Comparison of ENCODE assay signal across 8 cellular contexts in the genomic region with DNA sequence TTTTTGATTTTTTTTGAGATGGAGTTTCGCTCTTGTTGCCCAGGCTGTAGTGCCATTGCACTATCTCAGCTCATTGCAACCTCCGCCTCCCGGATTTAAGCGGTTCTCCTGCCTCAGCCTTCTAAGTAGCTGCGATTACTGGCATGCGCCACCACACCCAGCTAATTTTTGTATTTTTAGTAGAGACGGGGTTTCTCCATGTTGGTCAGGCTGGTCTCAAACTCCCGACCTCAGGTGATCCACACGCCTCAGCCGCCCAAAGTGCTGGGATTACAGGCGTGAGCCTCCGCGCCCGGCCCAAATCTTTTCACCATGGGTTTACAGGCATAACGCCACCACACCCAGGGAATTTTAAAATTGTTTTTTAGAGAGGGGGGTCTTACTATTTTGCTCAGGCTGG. TPM values are rescaled to one million over a fixed set of nuclear protein-coding genes. Genes with fewer than 3 reads are reported as not detected.
DNase-seq lines count a peak whose midpoint lies in the region; ATAC-seq, FAIRE-seq and TF ChIP-seq lines count a peak whose summit lies in the region.
"Not testable (repeated sequence)": the region's sequence is repeated elsewhere in the genome, so short reads cannot be mapped to it uniquely, and the experiment has no call there.

No MANE protein-coding gene starts in this region.

- ATAC-seq in HepG2, result not testable (repeated sequence)

- H3K9me3 ChIP-seq in HUES6 (ENCODE audit: control insufficient read depth, insufficient read depth, low read depth, low read length); H1 (ENCODE audit: insufficient read depth in 2 of 2, low read depth in 1 of 2, low read length in 1 of 2); HepG2 (ENCODE audit: low read length); trophoblast cell (ENCODE audit: insufficient read depth, low read depth, low read length): not testable (repeated sequence)

- H2BK120ac ChIP-seq in H1 (replicated peaks; ENCODE audit: low read depth, low read length); trophoblast cell (ENCODE audit: insufficient read depth, low read length, poor library complexity): not testable (repeated sequence)

- not testable (repeated sequence) for H4K8ac ChIP-seq in H1 (ENCODE audit: extremely low read depth, insufficient read depth, low read length); trophoblast cell (ENCODE audit: low read depth, low read length)

- not testable (repeated sequence) for H3K14ac ChIP-seq in H1 (ENCODE audit: insufficient read length); trophoblast cell (ENCODE audit: low read length)

- H3K56ac ChIP-seq in H1 (replicated peaks; ENCODE audit: insufficient read length, low read depth, low read length), result not testable (repeated sequence)

- CTCF ChIA-PET in activated naive CD4-positive, alpha-beta T cell treated with anti-CD3 and anti-CD28 coated beads, Interleukin-2, amount 10 ng/mL, durations not matched to agents 7 days and 5 days (lab: Charles Lee), result interaction anchor here (1.1 kb wide), 1 partner anchor 18 kb away, joined by 3 read pairs; no protein-coding TSS in a partner anchor
- CTCF ChIA-PET in H1 (lab: Charles Lee; ENCODE audit: partially characterized antibody), result interaction anchor here (1.2 to 1.6 kb wide), 3 partner anchors 12 to 19 kb away, joined by 3 to 5 read pairs (median 5); no protein-coding TSS in a partner anchor
- CTCF ChIA-PET in HepG2 (lab: Yijun Ruan, JAX; ENCODE audit: low intra/inter-chr PET ratio, low total read pairs), result not testable (repeated sequence)

- not testable (repeated sequence) for H3K79me1 ChIP-seq in H1 (ENCODE audit: low read depth, low read length); trophoblast cell (ENCODE audit: low read length)

- not testable (repeated sequence) for H4K5ac ChIP-seq in H1 (ENCODE audit: insufficient read length, low read depth, low read length)

- H3K4me3 ChIP-seq in HUES6 (ENCODE audit: low read depth, low read length) (peak overlapping the region; percentile 51; the same call in 1 of the 2 replicates), H1 (ENCODE audit: extremely low read depth in 1 of 4, insufficient read depth in 2 of 4, low read depth in 3 of 4, low read length in 4 of 4) (peak overlapping the region in 1 of 4 experiments; percentile 59; a peak in 2 of 8 replicates)
- not testable (repeated sequence) for H3K4me3 ChIP-seq in HepG2 (replicated peaks in 1 of 3; ENCODE audit: insufficient read depth in 1 of 3, low read depth in 2 of 3, low read length in 3 of 3); trophoblast cell (ENCODE audit: low read depth, low read length)

- TF ChIP-seq RAD21 in H1 (IDR thresholded peaks at IDR 0.05 in 1 of 2, conservative IDR thresholded peaks at IDR 0.05 in 1 of 2; ENCODE audit: low read depth in 2 of 2, low read length in 2 of 2); HepG2 (CRISPR knock-in tag; IDR thresholded peaks at IDR 0.05): not testable (repeated sequence)

- not testable (repeated sequence) for H4K91ac ChIP-seq in H1 (replicated peaks; ENCODE audit: insufficient read length, low read length); trophoblast cell (ENCODE audit: low read depth, low read length)

- TF ChIP-seq CTCF in C4-2B (conservative IDR thresholded peaks at IDR 0.05); H1 (IDR thresholded peaks at IDR 0.05; ENCODE audit: control extremely low read depth in 1 of 3, insufficient read depth in 1 of 3, low read depth in 1 of 3, low read length in 3 of 3); HepG2 (CRISPR knock-in tag; IDR thresholded peaks at IDR 0.05); type B pancreatic cell (conservative IDR thresholded peaks at IDR 0.05): not testable (repeated sequence)

- peaks cover 12% of the 10 kb centered on the region for H3K4me1 ChIP-seq in HUES6 (ENCODE audit: control insufficient read depth, insufficient read depth, low read length)
- H3K4me1 ChIP-seq in H1 (replicated peaks in 1 of 4; ENCODE audit: control insufficient read depth in 3 of 4, insufficient read depth in 4 of 4, low read length in 3 of 4); trophoblast cell (ENCODE audit: control insufficient read depth in 1 of 2, insufficient read depth in 2 of 2, low read length in 2 of 2): not testable (repeated sequence)
- H3K4me1 ChIP-seq in HepG2 (ENCODE audit: insufficient read depth, low read length), result peaks cover 23% of the 10 kb centered on the region

- in situ Hi-C loops in HepG2 (cut with HindIII; ENCODE audit: extremely low pct_ligation_motif_present, low pct_unique_long_range_greater_than_20kb), result not testable (repeated sequence)

- not testable (repeated sequence) for H2BK5ac ChIP-seq in H1 (ENCODE audit: low read depth, low read length); trophoblast cell (ENCODE audit: low read depth, low read length, poor library complexity)

- H3K36me3 ChIP-seq in HUES6 (ENCODE audit: control insufficient read depth, insufficient read depth, low read length), result peaks cover 54% of the 10 kb centered on the region
- peaks cover 9 to 38% (median 19%) of the 10 kb centered on the region in 4 experiments for H3K36me3 ChIP-seq in H1 (ENCODE audit: control insufficient read depth in 2 of 4, insufficient read depth in 4 of 4, low read length in 3 of 4)
- peaks cover 4 to 27% of the 10 kb centered on the region in 2 experiments; a peak in 4 of 5 replicates for H3K36me3 ChIP-seq in HepG2 (replicated peaks in 1 of 2; ENCODE audit: control insufficient read depth in 1 of 2, insufficient read depth in 2 of 2, low read length in 2 of 2)
- peaks cover 13 to 14% of the 10 kb centered on the region in 2 experiments for H3K36me3 ChIP-seq in trophoblast cell (ENCODE audit: control insufficient read depth in 1 of 2, insufficient read depth in 2 of 2, low read length in 2 of 2)

- not testable (repeated sequence) for H3K27me3 Mint-ChIP-seq in T-helper 1 cell treated with Interleukin-12 subunit alpha and Interleukin-12 subunit beta and Interleukin-4 antibody, amounts not matched to agents 30 μg/mL and 1 μg/mL, for 36 hours (ENCODE audit: low read depth); activated naive CD4-positive, alpha-beta T cell treated with anti-CD3 and anti-CD28 coated beads, Interleukin-2, amount 10 ng/mL, durations not matched to agents 7 days and 5 days; type B pancreatic cell

- not testable (repeated sequence) for H3K23me2 ChIP-seq in H1 (ENCODE audit: low read depth, low read length)

- intact Hi-C loops in HepG2 (cut with micrococcal nuclease; ENCODE audit: unreplicated experiment), result loop anchor here (10.0 kb wide), 1 partner anchor 46 kb away; no protein-coding TSS in a partner anchor

- not testable (repeated sequence) for H4K20me1 ChIP-seq in H1 (replicated peaks in 1 of 2; ENCODE audit: control insufficient read depth in 1 of 2, insufficient read depth in 2 of 2, low read length in 2 of 2); HepG2 (ENCODE audit: insufficient read depth, low read length)

- not testable (repeated sequence) for TF ChIP-seq POLR2A in H1 (IDR thresholded peaks at IDR 0.05; ENCODE audit: control extremely low read depth in 1 of 2, low read depth in 2 of 2, low read length in 2 of 2); HepG2 (IDR thresholded peaks at IDR 0.05; ENCODE audit: insufficient read depth in 1 of 2, low read depth in 2 of 2, low read length in 2 of 2)

- peak overlapping the region; percentile 23; the same call in 1 of the 2 replicates for H3K27ac ChIP-seq in C4-2B
- 0 out of 2 replicates have a peak overlapping the region, but pooled peaks have one; percentile 8 for H3K27ac ChIP-seq in HUES6 (ENCODE audit: low read depth, low read length)
- H3K27ac ChIP-seq in H1 (ENCODE audit: low read depth, low read length); trophoblast cell (ENCODE audit: low read depth, low read length): not testable (repeated sequence)
- H3K27ac ChIP-seq in HepG2 (ENCODE audit: extremely low read length, insufficient read depth, low read length), result peak overlapping the region; percentile 23

- POLR2A ChIA-PET in H1 (lab: Charles Lee; ENCODE audit: partially characterized antibody) (interaction anchor here (1.1 to 3.1 kb wide), 6 partner anchors 9 to 618 kb away, joined by 3 to 12 read pairs (median 11); a partner anchor contains a TSS), HepG2 (lab: Yijun Ruan, JAX) (interaction anchor here (0.7 to 2.1 kb wide), 10 partner anchors 9 to 177 kb away, joined by 3 to 17 read pairs (median 4); a partner anchor contains a TSS)

- BruUV-seq in HepG2 (replicated peaks; lab: Mats Ljungman, UMichigan), result not testable (repeated sequence)

- not testable (repeated sequence) for H3K9ac ChIP-seq in HUES6 (ENCODE audit: low read length); H1 (replicated peaks in 1 of 4; ENCODE audit: extremely low read depth in 1 of 4, low read depth in 3 of 4, low read length in 3 of 4); HepG2 (ENCODE audit: insufficient read depth, low read depth, low read length); trophoblast cell (ENCODE audit: low read length)

- peaks cover 19% of the 10 kb centered on the region for H3K4me1 Mint-ChIP-seq in T-helper 1 cell treated with Interleukin-12 subunit alpha and Interleukin-12 subunit beta and Interleukin-4 antibody, amounts not matched to agents 30 μg/mL and 1 μg/mL, for 36 hours (ENCODE audit: low read depth)
- H3K4me1 Mint-ChIP-seq in activated naive CD4-positive, alpha-beta T cell treated with anti-CD3 and anti-CD28 coated beads, Interleukin-2, amount 10 ng/mL, durations not matched to agents 7 days and 5 days, result peaks cover 33% of the 10 kb centered on the region
- peaks cover 16% of the 10 kb centered on the region for H3K4me1 Mint-ChIP-seq in type B pancreatic cell (ENCODE audit: unreplicated experiment)

- H3K4ac ChIP-seq in H1 (replicated peaks; ENCODE audit: insufficient read length, low read depth, low read length); trophoblast cell (ENCODE audit: low read depth, low read length): not testable (repeated sequence)

- H3K27ac Mint-ChIP-seq in T-helper 1 cell treated with Interleukin-12 subunit alpha and Interleukin-12 subunit beta and Interleukin-4 antibody, amounts not matched to agents 30 μg/mL and 1 μg/mL, for 36 hours; activated naive CD4-positive, alpha-beta T cell treated with anti-CD3 and anti-CD28 coated beads, Interleukin-2, amount 10 ng/mL, durations not matched to agents 7 days and 5 days; type B pancreatic cell: not testable (repeated sequence)

- not testable (repeated sequence) for DNase-seq in activated naive CD4-positive, alpha-beta T cell treated with anti-CD3 and anti-CD28 coated beads, Interleukin-2, amount 10 ng/mL, durations not matched to agents 7 days and 5 days; H1 (ENCODE audit: low read depth in 1 of 2, low spot score in 2 of 2); HepG2 (ENCODE audit: low spot score); trophoblast cell; type B pancreatic cell (ENCODE audit: extremely low spot score, unreplicated experiment)

- H2AK5ac ChIP-seq in H1 (ENCODE audit: low read depth, low read length); trophoblast cell (ENCODE audit: low read length): not testable (repeated sequence)

- H3K18ac ChIP-seq in H1 (ENCODE audit: extremely low read depth, low read length); trophoblast cell (ENCODE audit: low read length): not testable (repeated sequence)

- peak overlapping the region; percentile 62 for H4K12ac ChIP-seq in trophoblast cell (ENCODE audit: low read depth, low read length)

- H3K23ac ChIP-seq in H1 (ENCODE audit: insufficient read length); trophoblast cell (ENCODE audit: low read length): not testable (repeated sequence)

- H3K4me2 ChIP-seq in H1 (ENCODE audit: insufficient read depth in 1 of 2, low read depth in 2 of 2, low read length in 2 of 2), result peak overlapping the region; percentile 38 to 62; a peak in 1 of 4 replicates
- not testable (repeated sequence) for H3K4me2 ChIP-seq in HepG2 (ENCODE audit: low read depth, low read length); trophoblast cell (ENCODE audit: low read length)

- H3K79me2 ChIP-seq in H1 (ENCODE audit: control insufficient read depth in 1 of 2, insufficient read depth in 2 of 2, low read length in 2 of 2) (peaks cover 0 to 27% of the 10 kb centered on the region in 2 experiments; a peak in 2 of 4 replicates), HepG2 (ENCODE audit: insufficient read depth, low read length) (peaks cover 36% of the 10 kb centered on the region), trophoblast cell (ENCODE audit: control insufficient read depth, insufficient read depth, low read length, poor library complexity) (peaks cover 10% of the 10 kb centered on the region)

- WGBS in H1 (ENCODE audit: extremely low coverage in 1 of 2, insufficient coverage in 1 of 2, insufficient read length in 1 of 2, insufficient replicate concordance in 2 of 2, low coverage in 1 of 2, low lambda C conversion rate in 2 of 2, missing lambda C conversion rate in 1 of 2), 2 experiments, result 88% methylated on average over 15 of the region's 15 CpGs; no CpG with 5 or more reads in 1 of the 2 experiments
- WGBS in HepG2 (ENCODE audit: low lambda C conversion rate), result 98% methylated on average over 15 of the region's 15 CpGs
- no CpG with 5 or more reads among the region's 15 CpGs for WGBS in trophoblast cell (ENCODE audit: extremely low coverage, insufficient coverage, insufficient read length)

- H2BK15ac ChIP-seq in H1 (ENCODE audit: low read length), result not testable (repeated sequence)

- peak overlapping the region; percentile 51 for H3K4me3 Mint-ChIP-seq in T-helper 1 cell treated with Interleukin-12 subunit alpha and Interleukin-12 subunit beta and Interleukin-4 antibody, amounts not matched to agents 30 μg/mL and 1 μg/mL, for 36 hours
- peak overlapping the region; percentile 33 for H3K4me3 Mint-ChIP-seq in activated naive CD4-positive, alpha-beta T cell treated with anti-CD3 and anti-CD28 coated beads, Interleukin-2, amount 10 ng/mL, durations not matched to agents 7 days and 5 days
- peak overlapping the region; percentile 57 for H3K4me3 Mint-ChIP-seq in type B pancreatic cell

- not testable (repeated sequence) for TF ChIP-seq EP300 in H1 (IDR thresholded peaks at IDR 0.05; ENCODE audit: borderline replicate concordance in 1 of 2, low read depth in 2 of 2, low read length in 2 of 2); HepG2 (IDR thresholded peaks at IDR 0.05; ENCODE audit: low read depth in 2 of 2, low read length in 2 of 2); HepG2 (CRISPR knock-in tag; IDR thresholded peaks at IDR 0.05; ENCODE audit: borderline replicate concordance)

- not testable (repeated sequence) for H3K9me3 Mint-ChIP-seq in T-helper 1 cell treated with Interleukin-12 subunit alpha and Interleukin-12 subunit beta and Interleukin-4 antibody, amounts not matched to agents 30 μg/mL and 1 μg/mL, for 36 hours; activated naive CD4-positive, alpha-beta T cell treated with anti-CD3 and anti-CD28 coated beads, Interleukin-2, amount 10 ng/mL, durations not matched to agents 7 days and 5 days; type B pancreatic cell

- not testable (repeated sequence) for H2BK20ac ChIP-seq in H1 (ENCODE audit: low read length)

- H3K36me3 Mint-ChIP-seq in T-helper 1 cell treated with Interleukin-12 subunit alpha and Interleukin-12 subunit beta and Interleukin-4 antibody, amounts not matched to agents 30 μg/mL and 1 μg/mL, for 36 hours (ENCODE audit: low read depth), result peaks cover 27% of the 10 kb centered on the region
- peaks cover 42% of the 10 kb centered on the region for H3K36me3 Mint-ChIP-seq in activated naive CD4-positive, alpha-beta T cell treated with anti-CD3 and anti-CD28 coated beads, Interleukin-2, amount 10 ng/mL, durations not matched to agents 7 days and 5 days
- peaks cover 28% of the 10 kb centered on the region for H3K36me3 Mint-ChIP-seq in type B pancreatic cell

- not testable (repeated sequence) for H3K27me3 ChIP-seq in HUES6 (ENCODE audit: control insufficient read depth, insufficient read depth, low read length); H1 (replicated peaks in 1 of 4; ENCODE audit: control insufficient read depth in 3 of 4, extremely low read depth in 1 of 4, insufficient read depth in 3 of 4, low read length in 3 of 4); HepG2 (ENCODE audit: control insufficient read depth in 1 of 2, insufficient read depth in 2 of 2, low read length in 2 of 2); trophoblast cell (ENCODE audit: insufficient read depth, low read length)

- H2AFZ ChIP-seq in H1 (ENCODE audit: low read length); HepG2 (ENCODE audit: low read length); trophoblast cell (ENCODE audit: insufficient read depth, low read length, poor library complexity): not testable (repeated sequence)

- not testable (repeated sequence) for H2BK12ac ChIP-seq in H1 (ENCODE audit: low read depth, low read length); trophoblast cell (ENCODE audit: low read length)

- not testable (repeated sequence) for FAIRE-seq in H1 (lab: Jason Lieb, UNC); HepG2 (lab: Jason Lieb, UNC)

RNA-seq across cellular contexts. Expression of a gene that starts 0.9 kb away (rescaled TPM):
- total RNA-seq in H1 (2021; fragmentation: NEBNext Ultra II Directional; extraction: Animal tissue kit (Norgen Biotek cat#: 25700)), result 26.6 and 29.0 TPM in 2 replicates
- polyA plus RNA-seq in H1 (2011; rRNA removed) (5.6 and 8.3 TPM in 2 replicates), HepG2 (2011; rRNA removed) (5.7 and 6.6 TPM in 2 replicates)
- polyA plus RNA-seq in H1 (2011; cell fraction: cytosol; rRNA removed), result 10.1 TPM
- polyA plus RNA-seq in H1 (2011; cell fraction: nucleus; rRNA removed), result 3.0 TPM
- polyA plus RNA-seq in H1 (2012, experiment 1 of 2), result 5.3 to 10.9 TPM (median 6.2 TPM) in 4 replicates
- polyA plus RNA-seq in H1 (2012, experiment 2 of 2), result 1.3 TPM
- 20.4 TPM for polyA plus RNA-seq in H1 (2013, experiment 1 of 2)
- 19.5 TPM for polyA plus RNA-seq in H1 (2013, experiment 2 of 2)
- polyA minus RNA-seq in H1 (2011; rRNA and poly(A)+ RNA removed), result 7.3 and 9.1 TPM in 2 replicates
- 11.1 TPM for polyA minus RNA-seq in H1 (2011; cell fraction: cytosol; rRNA and poly(A)+ RNA removed)
- 11.0 TPM for polyA minus RNA-seq in H1 (2011; cell fraction: nucleus; rRNA and poly(A)+ RNA removed)
- total RNA-seq in HepG2 (2016; rRNA removed; fragmentation: Illumina TruSeq; extraction: Trizol) (10.9 and 15.6 TPM in 2 replicates), type B pancreatic cell (ENCODE audit: low replicate concordance) (9.1 and 11.0 TPM in 2 replicates)
- total RNA-seq in HepG2 (2016; cell fraction: cytosol; rRNA removed; fragmentation: Illumina TruSeq; extraction: Trizol; ENCODE audit: low read depth), result 4.5 and 5.0 TPM in 2 replicates
- 11.0 and 15.6 TPM in 2 replicates for total RNA-seq in HepG2 (2016; cell fraction: insoluble cytoplasmic fraction; rRNA removed; fragmentation: Illumina TruSeq; extraction: Trizol)
- 14.1 and 14.7 TPM in 2 replicates for total RNA-seq in HepG2 (2016; cell fraction: membrane; rRNA removed; fragmentation: Illumina TruSeq; extraction: Trizol)
- 10.3 and 11.2 TPM in 2 replicates for total RNA-seq in HepG2 (2016; cell fraction: nucleus; rRNA removed; fragmentation: Illumina TruSeq; extraction: Trizol)
- polyA plus RNA-seq in HepG2 (2011; cell fraction: cytosol; rRNA removed), result 2.7 and 3.9 TPM in 2 replicates
- 2.7 and 3.5 TPM in 2 replicates for polyA plus RNA-seq in HepG2 (2011; cell fraction: nucleus; rRNA removed)
- 4.4 and 8.3 TPM in 2 replicates for polyA plus RNA-seq in HepG2 (2012)
- polyA plus RNA-seq in HepG2 (2016; cell fraction: cytosol; fragmentation: Illumina TruSeq; extraction: Trizol; ENCODE audit: low read depth), result 5.1 and 6.7 TPM in 2 replicates
- polyA plus RNA-seq in HepG2 (2016; cell fraction: insoluble cytoplasmic fraction; fragmentation: Illumina TruSeq; extraction: Trizol; ENCODE audit: low read depth), result 20.7 and 22.1 TPM in 2 replicates
- polyA plus RNA-seq in HepG2 (2016; cell fraction: membrane; fragmentation: Illumina TruSeq; extraction: Trizol; ENCODE audit: low read depth), result 11.1 and 11.8 TPM in 2 replicates
- 17.8 and 19.4 TPM in 2 replicates for polyA plus RNA-seq in HepG2 (2016; cell fraction: nucleus; fragmentation: Illumina TruSeq; extraction: Trizol; ENCODE audit: insufficient read depth, low read depth)
- 4.5 and 4.8 TPM in 2 replicates for polyA minus RNA-seq in HepG2 (2011; rRNA and poly(A)+ RNA removed; ENCODE audit: low replicate concordance)
- polyA minus RNA-seq in HepG2 (2011; cell fraction: cytosol; rRNA and poly(A)+ RNA removed), result 5.7 and 5.8 TPM in 2 replicates
- 8.9 and 11.7 TPM in 2 replicates for polyA minus RNA-seq in HepG2 (2011; cell fraction: nucleus; rRNA and poly(A)+ RNA removed)
- polyA plus RNA-seq in trophoblast cell (2013), result 11.7 and 12.4 TPM in 2 replicates

RNA-seq across cellular contexts. Expression of a gene that starts 22.0 kb away (rescaled TPM):
- total RNA-seq in H1 (2021; fragmentation: NEBNext Ultra II Directional; extraction: Animal tissue kit (Norgen Biotek cat#: 25700)), result 103 and 107 TPM in 2 replicates
- 21.9 and 45.1 TPM in 2 replicates for polyA plus RNA-seq in H1 (2011; rRNA removed)
- 78.1 TPM for polyA plus RNA-seq in H1 (2011; cell fraction: cytosol; rRNA removed)
- polyA plus RNA-seq in H1 (2011; cell fraction: nucleus; rRNA removed), result 19.4 TPM
- 74.0 to 137 TPM (median 78.3 TPM) in 4 replicates for polyA plus RNA-seq in H1 (2012, experiment 1 of 2)
- polyA plus RNA-seq in H1 (2012, experiment 2 of 2), result 14.0 TPM
- 91.9 TPM for polyA plus RNA-seq in H1 (2013, experiment 1 of 2)
- polyA plus RNA-seq in H1 (2013, experiment 2 of 2), result 93.3 TPM
- polyA minus RNA-seq in H1 (2011; rRNA and poly(A)+ RNA removed), result 45.6 and 52.7 TPM in 2 replicates
- 43.3 TPM for polyA minus RNA-seq in H1 (2011; cell fraction: cytosol; rRNA and poly(A)+ RNA removed)
- polyA minus RNA-seq in H1 (2011; cell fraction: nucleus; rRNA and poly(A)+ RNA removed), result 77.9 TPM
- total RNA-seq in HepG2 (2016; rRNA removed; fragmentation: Illumina TruSeq; extraction: Trizol), result 210 and 318 TPM in 2 replicates
- total RNA-seq in HepG2 (2016; cell fraction: cytosol; rRNA removed; fragmentation: Illumina TruSeq; extraction: Trizol; ENCODE audit: low read depth), result 30.8 and 32.7 TPM in 2 replicates
- total RNA-seq in HepG2 (2016; cell fraction: insoluble cytoplasmic fraction; rRNA removed; fragmentation: Illumina TruSeq; extraction: Trizol), result 209 and 319 TPM in 2 replicates
- 43.6 and 56.6 TPM in 2 replicates for total RNA-seq in HepG2 (2016; cell fraction: membrane; rRNA removed; fragmentation: Illumina TruSeq; extraction: Trizol)
- total RNA-seq in HepG2 (2016; cell fraction: nucleus; rRNA removed; fragmentation: Illumina TruSeq; extraction: Trizol), result 147 and 149 TPM in 2 replicates
- polyA plus RNA-seq in HepG2 (2011; rRNA removed), result 67.6 and 90.0 TPM in 2 replicates
- polyA plus RNA-seq in HepG2 (2011; cell fraction: cytosol; rRNA removed), result 24.7 and 40.4 TPM in 2 replicates
- polyA plus RNA-seq in HepG2 (2011; cell fraction: nucleus; rRNA removed), result 53.1 and 74.3 TPM in 2 replicates
- 74.5 and 94.0 TPM in 2 replicates for polyA plus RNA-seq in HepG2 (2012)
- polyA plus RNA-seq in HepG2 (2016; cell fraction: cytosol; fragmentation: Illumina TruSeq; extraction: Trizol; ENCODE audit: low read depth), result 13.4 and 15.5 TPM in 2 replicates
- polyA plus RNA-seq in HepG2 (2016; cell fraction: insoluble cytoplasmic fraction; fragmentation: Illumina TruSeq; extraction: Trizol; ENCODE audit: low read depth), result 268 and 281 TPM in 2 replicates
- polyA plus RNA-seq in HepG2 (2016; cell fraction: membrane; fragmentation: Illumina TruSeq; extraction: Trizol; ENCODE audit: low read depth), result 23.4 and 27.8 TPM in 2 replicates
- polyA plus RNA-seq in HepG2 (2016; cell fraction: nucleus; fragmentation: Illumina TruSeq; extraction: Trizol; ENCODE audit: insufficient read depth, low read depth), result 186 and 191 TPM in 2 replicates
- 23.9 and 42.3 TPM in 2 replicates for polyA minus RNA-seq in HepG2 (2011; rRNA and poly(A)+ RNA removed; ENCODE audit: low replicate concordance)
- polyA minus RNA-seq in HepG2 (2011; cell fraction: cytosol; rRNA and poly(A)+ RNA removed), result 40.4 and 47.9 TPM in 2 replicates
- polyA minus RNA-seq in HepG2 (2011; cell fraction: nucleus; rRNA and poly(A)+ RNA removed), result 156 and 191 TPM in 2 replicates
- 85.0 and 90.7 TPM in 2 replicates for polyA plus RNA-seq in trophoblast cell (2013)
- 76.1 and 90.4 TPM in 2 replicates for total RNA-seq in type B pancreatic cell (ENCODE audit: low replicate concordance)

RNA-seq across cellular contexts. Expression of a gene that starts 33.7 kb away (rescaled TPM):
- total RNA-seq in H1 (2021; fragmentation: NEBNext Ultra II Directional; extraction: Animal tissue kit (Norgen Biotek cat#: 25700)), result 36.5 and 42.0 TPM in 2 replicates
- polyA plus RNA-seq in H1 (2011; rRNA removed) (10.9 and 15.7 TPM in 2 replicates), HepG2 (2011; rRNA removed) (110 and 137 TPM in 2 replicates)
- 17.1 TPM for polyA plus RNA-seq in H1 (2011; cell fraction: cytosol; rRNA removed)
- 5.9 TPM for polyA plus RNA-seq in H1 (2011; cell fraction: nucleus; rRNA removed)
- 15.0 to 20.5 TPM (median 16.4 TPM) in 4 replicates for polyA plus RNA-seq in H1 (2012, experiment 1 of 2)
- 1.9 TPM for polyA plus RNA-seq in H1 (2012, experiment 2 of 2)
- polyA plus RNA-seq in H1 (2013, experiment 1 of 2), result 44.7 TPM
- polyA plus RNA-seq in H1 (2013, experiment 2 of 2), result 50.3 TPM
- polyA minus RNA-seq in H1 (2011; rRNA and poly(A)+ RNA removed), result 11.0 and 19.4 TPM in 2 replicates
- polyA minus RNA-seq in H1 (2011; cell fraction: cytosol; rRNA and poly(A)+ RNA removed), result 16.4 TPM
- polyA minus RNA-seq in H1 (2011; cell fraction: nucleus; rRNA and poly(A)+ RNA removed), result 19.6 TPM
- total RNA-seq in HepG2 (2016; rRNA removed; fragmentation: Illumina TruSeq; extraction: Trizol) (39.5 and 60.3 TPM in 2 replicates), type B pancreatic cell (ENCODE audit: low replicate concordance) (40.8 and 49.2 TPM in 2 replicates)
- total RNA-seq in HepG2 (2016; cell fraction: cytosol; rRNA removed; fragmentation: Illumina TruSeq; extraction: Trizol; ENCODE audit: low read depth), result 11.0 and 16.4 TPM in 2 replicates
- total RNA-seq in HepG2 (2016; cell fraction: insoluble cytoplasmic fraction; rRNA removed; fragmentation: Illumina TruSeq; extraction: Trizol), result 39.4 and 62.3 TPM in 2 replicates
- total RNA-seq in HepG2 (2016; cell fraction: membrane; rRNA removed; fragmentation: Illumina TruSeq; extraction: Trizol), result 36.2 and 41.2 TPM in 2 replicates
- total RNA-seq in HepG2 (2016; cell fraction: nucleus; rRNA removed; fragmentation: Illumina TruSeq; extraction: Trizol), result 68.5 and 75.0 TPM in 2 replicates
- 61.7 and 85.2 TPM in 2 replicates for polyA plus RNA-seq in HepG2 (2011; cell fraction: cytosol; rRNA removed)
- 36.3 and 40.5 TPM in 2 replicates for polyA plus RNA-seq in HepG2 (2011; cell fraction: nucleus; rRNA removed)
- 77.7 and 120 TPM in 2 replicates for polyA plus RNA-seq in HepG2 (2012)
- polyA plus RNA-seq in HepG2 (2016; cell fraction: cytosol; fragmentation: Illumina TruSeq; extraction: Trizol; ENCODE audit: low read depth), result 10.9 and 16.5 TPM in 2 replicates
- polyA plus RNA-seq in HepG2 (2016; cell fraction: insoluble cytoplasmic fraction; fragmentation: Illumina TruSeq; extraction: Trizol; ENCODE audit: low read depth), result 34.8 and 35.0 TPM in 2 replicates
- polyA plus RNA-seq in HepG2 (2016; cell fraction: membrane; fragmentation: Illumina TruSeq; extraction: Trizol; ENCODE audit: low read depth), result 19.1 and 21.8 TPM in 2 replicates
- polyA plus RNA-seq in HepG2 (2016; cell fraction: nucleus; fragmentation: Illumina TruSeq; extraction: Trizol; ENCODE audit: insufficient read depth, low read depth), result 70.3 and 77.8 TPM in 2 replicates
- polyA minus RNA-seq in HepG2 (2011; rRNA and poly(A)+ RNA removed; ENCODE audit: low replicate concordance), result 16.0 and 42.3 TPM in 2 replicates
- polyA minus RNA-seq in HepG2 (2011; cell fraction: cytosol; rRNA and poly(A)+ RNA removed), result 97.0 and 156 TPM in 2 replicates
- polyA minus RNA-seq in HepG2 (2011; cell fraction: nucleus; rRNA and poly(A)+ RNA removed), result 90.4 and 99.5 TPM in 2 replicates
- polyA plus RNA-seq in trophoblast cell (2013), result 36.2 and 36.9 TPM in 2 replicates
